ENCODE assay signal across 9 cellular contexts in genomic region chr11:130449996-130450419, GRCh38. TPM values are rescaled to one million over a fixed set of nuclear protein-coding genes. Genes with fewer than 3 reads are reported as not detected.
DNase-seq lines count a peak whose midpoint lies in the region; ATAC-seq, FAIRE-seq and TF ChIP-seq lines count a peak whose summit lies in the region.
"Had no signal": no experiment of that assay in that cellular context is flagged by ENCODE, and none has a peak within 500 bp of the region (broad histone marks: within the 10 kb centered on the region; RNA-seq: fewer than 3 reads in every experiment).

No MANE protein-coding gene starts in this region.

- no peaks in the 10 kb centered on the region for H3K27me3 ChIP-seq in ascending aorta
- peaks cover 0 to 13% (median 0%) of the 10 kb centered on the region in 3 donors for H3K27me3 ChIP-seq in psoas muscle (ENCODE audit: insufficient read depth in 3 of 3, low read length in 2 of 3)

- ATAC-seq in psoas muscle, result peak; percentile 57 to 75 (median 72)

- peak; percentile 66 to 90 (median 88) for TF ChIP-seq CTCF in ascending aorta (IDR thresholded peaks at IDR 0.05)
- peak; percentile 49 for TF ChIP-seq CTCF in psoas muscle (IDR thresholded peaks at IDR 0.05)

- DNase-seq in ascending aorta (ENCODE audit: low spot score in 2 of 2), result peak; percentile 42 to 92
- DNase-seq in hepatic stellate cell (ENCODE audit: low spot score), result peak; percentile 89
- DNase-seq in psoas muscle, result peak; percentile 82 to 91
- no peak for DNase-seq in SW 1271 (lab: John Stamatoyannopoulos, UW)
- no peak for DNase-seq in GM12891 (ENCODE audit: insufficient read length, low spot score)
- no peak for DNase-seq in stimulated activated CD4-positive, alpha-beta T cell treated with anti-CD3 and anti-CD28 coated beads, Interleukin-2, amount 100 ng/mL, for 48 hours
- no peak for DNase-seq in activated T-cell treated with anti-CD3 and anti-CD28 coated beads, Interleukin-2, amount 50 U/mL, for 48 hours

- whole genome bisulfite sequencing in psoas muscle, 3 donors, result 14 to 21% (median 15%) methylated on average over 29 of the region's 29 CpGs

- FAIRE-seq in GM12891 (lab: Jason Lieb, UNC), result no peak
- FAIRE-seq: GM18507 had no signal

- TF ChIP-seq POLR2A in GM12891 (IDR thresholded peaks at IDR 0.05; ENCODE audit: low read depth, low read length), result no peak

- H3K27ac ChIP-seq in ascending aorta (peak overlapping the region; percentile 76 to 82), psoas muscle (peak overlapping the region; percentile 31)

- H3K4me1 ChIP-seq in ES-I3 (ENCODE audit: insufficient read depth, low read length) (peaks cover 6% of the 10 kb centered on the region; the same call in 1 of the 2 replicates), ascending aorta (peaks cover 11 to 24% of the 10 kb centered on the region in 2 donors), psoas muscle (peaks cover 13% of the 10 kb centered on the region)

- H3K36me3 ChIP-seq in ES-I3 (ENCODE audit: insufficient read depth, low read length), result no peaks in the 10 kb centered on the region
- no peaks in the 10 kb centered on the region for H3K36me3 ChIP-seq in ascending aorta
- no peaks in the 10 kb centered on the region for H3K36me3 ChIP-seq in psoas muscle (ENCODE audit: insufficient read depth in 1 of 2, low read depth in 1 of 2)

- no peaks in the 10 kb centered on the region for H3K9me3 ChIP-seq in ES-I3 (ENCODE audit: control insufficient read depth, insufficient read depth, low read length)
- H3K9me3 ChIP-seq in ascending aorta, result no peaks in the 10 kb centered on the region
- H3K9me3 ChIP-seq in psoas muscle, result no peaks in the 10 kb centered on the region

- intact Hi-C loops in ascending aorta (cut with DNase I) (loop anchor here (2.0 to 5.0 kb wide), 3 partner anchors 73 to 227 kb away; no protein-coding TSS in a partner anchor), psoas muscle (cut with DNase I) (loop anchor here (5.0 to 10.0 kb wide), 4 partner anchors 75 to 377 kb away; no protein-coding TSS in a partner anchor)

- peak overlapping the region; percentile 76; the same call in 1 of the 2 replicates for H3K9ac ChIP-seq in ES-I3 (ENCODE audit: low read depth, low read length)

- H3K4me3 ChIP-seq in ascending aorta (peak overlapping the region; percentile 57 to 81), psoas muscle (peak overlapping the region; percentile 70)

TF ChIP-seq in GM12891, 5 proteins besides CTCF, POLR2A, EP300 and RAD21:
- no peak for TF ChIP-seq PAX5 (IDR thresholded peaks at IDR 0.05; ENCODE audit: insufficient read depth, low read length, severe bottlenecking)

RNA-seq across cellular contexts. Expression of gene ADAMTS15, which starts 1.6 kb away (rescaled TPM):
- total RNA-seq in ascending aorta (20.4 TPM), psoas muscle (1 to 10 TPM; 1.5 to 2.2 (median 1.8) TPM)
- polyA plus RNA-seq in psoas muscle, result 1 to 10 TPM in 1 of 3 donors, under 1 TPM in 2; 0.66 to 3.1 (median 0.79) TPM
- not detected for polyA plus RNA-seq in GM12891 (2012; ENCODE audit: low read depth, missing spikeins)

RNA-seq across cellular contexts. Expression of gene ADAMTS8, which starts 21.6 kb away (rescaled TPM):
- total RNA-seq in ascending aorta, result 0.64 TPM
- total RNA-seq in psoas muscle, result 1 to 10 TPM in 1 of 4 donors, under 1 TPM in 2, not detected in 1; 0.14 to 1.2 (median 0.79) TPM
- under 1 TPM; 0.12 to 0.42 (median 0.23) TPM for polyA plus RNA-seq in psoas muscle
- not detected for polyA plus RNA-seq in GM12891 (2012; ENCODE audit: low read depth, missing spikeins)

Comparison
In these comparisons a context has a peak if more than half of its experiments do, and no peak if none do; other contexts are left out.
1. DNase-seq: peak in ascending aorta (2 of 2), hepatic stellate cell (single experiment) and psoas muscle (2 of 2); none in SW 1271 (0 of 2), GM12891 (single experiment), stimulated activated CD4-positive, alpha-beta T cell treated with anti-CD3 and anti-CD28 coated beads, Interleukin-2, amount 100 ng/mL, for 48 hours (0 of 2) and activated T-cell treated with anti-CD3 and anti-CD28 coated beads, Interleukin-2, amount 50 U/mL, for 48 hours (0 of 2).